Comparison of ENCODE assay signal across 8 cellular contexts in genomic region chr12:45215419-45216296, GRCh38. TPM values are rescaled to one million over a fixed set of nuclear protein-coding genes. Genes with fewer than 3 reads are reported as not detected.
DNase-seq lines count a peak whose midpoint lies in the region; ATAC-seq, FAIRE-seq and TF ChIP-seq lines count a peak whose summit lies in the region.

Gene ANO6, plus strand, starts transcription at chr12:45216095. Its CDS starts 227 bp downstream, at chr12:45216322.

- H3K9me3 ChIP-seq in NT2/D1 (ENCODE audit: insufficient read depth, low read length) (no peaks in the 10 kb centered on the region), H1 (ENCODE audit: insufficient read depth in 2 of 2, low read depth in 1 of 2, low read length in 1 of 2) (no peaks in the 10 kb centered on the region)

- peaks cover 22% of the 10 kb centered on the region for H3K36me3 Mint-ChIP-seq in Calu3 (ENCODE audit: insufficient read depth, unreplicated experiment)

- H4K8ac ChIP-seq in H1 (ENCODE audit: extremely low read depth, insufficient read depth, low read length), result peak within 1 kb of the TSS; percentile 88

- H2BK15ac ChIP-seq in H1 (ENCODE audit: low read length), result no peak within 1 kb of the TSS; the same call in 1 of the 2 replicates

- H3K27me3 Mint-ChIP-seq in Calu3 (ENCODE audit: unreplicated experiment), result no peaks in the 10 kb centered on the region

- POLR2A ChIA-PET in H1 (lab: Charles Lee; ENCODE audit: partially characterized antibody), result interaction anchor here (0.9 to 7.5 kb wide), 10 partner anchors 9 to 50 kb away, joined by 3 to 75 read pairs (median 6); no protein-coding TSS in a partner anchor

- H2BK20ac ChIP-seq in H1 (ENCODE audit: low read length), result no peak within 1 kb of the TSS

- TF ChIP-seq POLR2A in H1 (IDR thresholded peaks at IDR 0.05; ENCODE audit: control extremely low read depth in 1 of 2, low read depth in 2 of 2, low read length in 2 of 2), result peak; percentile 74 to 80

- H3K14ac ChIP-seq in H1 (ENCODE audit: insufficient read length), result peak within 1 kb of the TSS; percentile 99

- H3K36me3 ChIP-seq in NT2/D1 (ENCODE audit: insufficient read depth, insufficient read length, low read length) (peaks cover 10% of the 10 kb centered on the region), H1 (ENCODE audit: control insufficient read depth in 2 of 4, insufficient read depth in 4 of 4, low read length in 3 of 4) (no peaks in the 10 kb centered on the region)

- peaks cover 4% of the 10 kb centered on the region for H3K23me2 ChIP-seq in H1 (ENCODE audit: low read depth, low read length)

- peaks cover 3 to 42% of the 10 kb centered on the region in 2 experiments; a peak in 3 of 4 replicates for H3K79me2 ChIP-seq in H1 (ENCODE audit: control insufficient read depth in 1 of 2, insufficient read depth in 2 of 2, low read length in 2 of 2)

- no peak for TF ChIP-seq EP300 in H1 (IDR thresholded peaks at IDR 0.05; ENCODE audit: borderline replicate concordance in 1 of 2, low read depth in 2 of 2, low read length in 2 of 2)

- H3K56ac ChIP-seq in H1 (replicated peaks; ENCODE audit: insufficient read length, low read depth, low read length), result peak within 1 kb of the TSS; percentile 88

- H2AK5ac ChIP-seq in H1 (ENCODE audit: low read depth, low read length), result peak within 1 kb of the TSS; percentile 17; the same call in 1 of the 2 replicates

- H3K23ac ChIP-seq in H1 (ENCODE audit: insufficient read length), result no peak within 1 kb of the TSS

- H3K4me3 ChIP-seq in NT2/D1 (ENCODE audit: insufficient read length, low read depth) (peak within 1 kb of the TSS; percentile 89), H1 (ENCODE audit: extremely low read depth in 1 of 4, insufficient read depth in 2 of 4, low read depth in 3 of 4, low read length in 4 of 4) (peak within 1 kb of the TSS; percentile 70 to 98 (median 84))

- intact Hi-C loops in Calu3 (cut with micrococcal nuclease; ENCODE audit: unreplicated experiment), result loop anchor here (1.0 to 5.0 kb wide), 3 partner anchors 43 to 173 kb away; no protein-coding TSS in a partner anchor

- H2BK5ac ChIP-seq in H1 (ENCODE audit: low read depth, low read length), result peak within 1 kb of the TSS; percentile 94

- peaks cover under 1% of the 10 kb centered on the region for H3K4me1 Mint-ChIP-seq in Calu3 (ENCODE audit: low read depth, unreplicated experiment)

- TF ChIP-seq RAD21 in H1 (IDR thresholded peaks at IDR 0.05 in 1 of 2, conservative IDR thresholded peaks at IDR 0.05 in 1 of 2; ENCODE audit: low read depth in 2 of 2, low read length in 2 of 2), result 0 out of 4 replicates have a peak, but pooled peaks of 1 of the 2 experiments have one; percentile 7

- H3K27me3 ChIP-seq in NT2/D1 (ENCODE audit: insufficient read depth, insufficient read length) (no peaks in the 10 kb centered on the region), H1 (replicated peaks in 1 of 4; ENCODE audit: control insufficient read depth in 3 of 4, extremely low read depth in 1 of 4, insufficient read depth in 3 of 4, low read length in 3 of 4) (no peaks in the 10 kb centered on the region)

- peak within 1 kb of the TSS; percentile 86 for H3K27ac ChIP-seq in H1 (ENCODE audit: low read depth, low read length)

- TF ChIP-seq CTCF in Calu3 (IDR thresholded peaks at IDR 0.05; ENCODE audit: unreplicated experiment) (no peak), H1 (IDR thresholded peaks at IDR 0.05; ENCODE audit: control extremely low read depth in 1 of 3, insufficient read depth in 1 of 3, low read depth in 1 of 3, low read length in 3 of 3) (peak in 1 of 3 experiments; percentile 4; a peak in 1 of 4 replicates)

- FAIRE-seq in H1 (lab: Jason Lieb, UNC), result no peak

- no peak within 1 kb of the TSS for H3K4ac ChIP-seq in H1 (replicated peaks; ENCODE audit: insufficient read length, low read depth, low read length)

- ATAC-seq in GM21367 (IDR thresholded peaks at IDR 0.05; ENCODE audit: unreplicated experiment), result peak; percentile 54

- H3K9ac ChIP-seq in NT2/D1 (ENCODE audit: insufficient read length, low read depth), result peak within 1 kb of the TSS; percentile 92
- peak within 1 kb of the TSS; percentile 67 to 95 (median 82) for H3K9ac ChIP-seq in H1 (replicated peaks in 1 of 4; ENCODE audit: extremely low read depth in 1 of 4, low read depth in 3 of 4, low read length in 3 of 4)

- peak within 1 kb of the TSS; percentile 80 for H3K18ac ChIP-seq in H1 (ENCODE audit: extremely low read depth, low read length)

- peak; percentile 73 for DNase-seq in Calu3
- DNase-seq in HT1080 (ENCODE audit: low read depth), result peak; percentile 89
- peak; percentile 82 for DNase-seq in NT2/D1 (ENCODE audit: low read depth, low spot score)
- DNase-seq in activated CD8-positive, alpha-beta memory T cell treated with anti-CD3 and anti-CD28 coated beads for 48 hours (ENCODE audit: low read depth in 2 of 3, low spot score in 2 of 3), result peak; percentile 52 to 72 (median 61)
- peak in 1 of 2 experiments; percentile 89 for DNase-seq in H1 (ENCODE audit: low read depth in 1 of 2, low spot score in 2 of 2)
- DNase-seq in mesenteric fat pad (ENCODE audit: low spot score), result peak; percentile 97
- peak; percentile 54 to 59 for DNase-seq in stimulated activated CD8-positive, alpha-beta memory T cell treated with anti-CD3 and anti-CD28 coated beads, Interleukin-15, amount 100 ng/mL, for 4 hours (ENCODE audit: low read depth in 2 of 2)

- H3K4me2 ChIP-seq in H1 (ENCODE audit: insufficient read depth in 1 of 2, low read depth in 2 of 2, low read length in 2 of 2), result peak within 1 kb of the TSS; percentile 94 to 98

- BruUV-seq in Calu3 (replicated peaks; lab: Mats Ljungman, UMichigan), result no TSS peak

- CTCF ChIA-PET in Calu3 (lab: Charles Lee), result interaction anchor here (0.6 to 2.2 kb wide), 4 partner anchors 23 to 1401 kb away, joined by 4 to 8 read pairs (median 4); no protein-coding TSS in a partner anchor
- CTCF ChIA-PET in H1 (lab: Charles Lee; ENCODE audit: partially characterized antibody), result interaction anchor here (0.8 to 2.3 kb wide), 14 partner anchors 12 to 270 kb away, joined by 3 to 8 read pairs (median 3); no protein-coding TSS in a partner anchor

- peak within 1 kb of the TSS; percentile 86 for H3K4me3 Mint-ChIP-seq in Calu3 (ENCODE audit: low read depth, unreplicated experiment)

- peak within 1 kb of the TSS; percentile 73 for H3K27ac Mint-ChIP-seq in Calu3 (ENCODE audit: unreplicated experiment)

- peak within 1 kb of the TSS; percentile 93 for H4K5ac ChIP-seq in H1 (ENCODE audit: insufficient read length, low read depth, low read length)

- WGBS in H1 (ENCODE audit: extremely low coverage in 1 of 2, insufficient coverage in 1 of 2, insufficient read length in 1 of 2, insufficient replicate concordance in 2 of 2, low coverage in 1 of 2, low lambda C conversion rate in 2 of 2, missing lambda C conversion rate in 1 of 2), 2 experiments, result 1% methylated on average over 70 of the region's 70 CpGs; no CpG with 5 or more reads in 1 of the 2 experiments

- no peaks in the 10 kb centered on the region for H3K79me1 ChIP-seq in H1 (ENCODE audit: low read depth, low read length)

- H3K4me1 ChIP-seq in NT2/D1 (ENCODE audit: insufficient read depth, insufficient read length), result no peaks in the 10 kb centered on the region
- peaks cover 0 to 15% (median 9%) of the 10 kb centered on the region in 4 experiments; a peak in 4 of 7 replicates for H3K4me1 ChIP-seq in H1 (replicated peaks in 1 of 4; ENCODE audit: control insufficient read depth in 3 of 4, insufficient read depth in 4 of 4, low read length in 3 of 4)

- peak within 1 kb of the TSS; percentile 84; the same call in 1 of the 2 replicates for H2BK12ac ChIP-seq in H1 (ENCODE audit: low read depth, low read length)

- peak within 1 kb of the TSS; percentile 86 for H2BK120ac ChIP-seq in H1 (replicated peaks; ENCODE audit: low read depth, low read length)

- peak within 1 kb of the TSS; percentile 98 for H2AFZ ChIP-seq in H1 (ENCODE audit: low read length)

- peak within 1 kb of the TSS; percentile 58 for H4K91ac ChIP-seq in H1 (replicated peaks; ENCODE audit: insufficient read length, low read length)

- no peaks in the 10 kb centered on the region for H4K20me1 ChIP-seq in H1 (replicated peaks in 1 of 2; ENCODE audit: control insufficient read depth in 1 of 2, insufficient read depth in 2 of 2, low read length in 2 of 2)

- H3K9me3 Mint-ChIP-seq in Calu3 (ENCODE audit: low read depth, unreplicated experiment), result no peaks in the 10 kb centered on the region

TF ChIP-seq in H1, 55 proteins besides CTCF, POLR2A, EP300 and RAD21 (continues in another document):
- TF ChIP-seq CREB1 (IDR thresholded peaks at IDR 0.05) (no peak), POLR2AphosphoS5 (IDR thresholded peaks at IDR 0.05; ENCODE audit: low read depth, low read length) (peak; percentile 76; the same call in 1 of the 2 replicates), TBP (IDR thresholded peaks at IDR 0.05; ENCODE audit: low read depth, low read length) (peak; percentile 75), SP1 (IDR thresholded peaks at IDR 0.05; ENCODE audit: low read depth, low read length) (no peak), SP4 (IDR thresholded peaks at IDR 0.05; ENCODE audit: low read length) (no peak), JUN (IDR thresholded peaks at IDR 0.05; ENCODE audit: low read depth, low read length) (no peak), TCF12 (IDR thresholded peaks at IDR 0.05; ENCODE audit: low read depth, low read length) (no peak), NANOG (IDR thresholded peaks at IDR 0.05; ENCODE audit: insufficient read depth, low read depth, low read length, poor library complexity, severe bottlenecking) (no peak), POU5F1 (IDR thresholded peaks at IDR 0.05; ENCODE audit: low read depth, low read length) (no peak), MAFK (IDR thresholded peaks at IDR 0.05; ENCODE audit: low read depth, low read length) (no peak), TAF7 (optimal IDR thresholded peaks at IDR 0.05; ENCODE audit: borderline replicate concordance, low read depth, low read length) (peak; percentile 40), SUZ12 (IDR thresholded peaks at IDR 0.05; ENCODE audit: low read length) (0 out of 2 replicates have a peak, but pooled peaks have one; percentile 23), CBX5 (IDR thresholded peaks at IDR 0.05; ENCODE audit: low read depth, low read length) (no peak)

RNA-seq across cellular contexts. Expression of gene ANO6, which starts in this region (rescaled TPM):
- total RNA-seq in Calu3 (2022) (28.8 and 34.2 TPM in 2 replicates), mesenteric fat pad (152 TPM)
- 32.6 and 38.6 TPM in 2 replicates for total RNA-seq in HT1080 (2014; rRNA removed; shearing (Covaris generic))
- 32.2 and 45.7 TPM in 2 replicates for polyA plus RNA-seq in HT1080 (2015; cell fraction: cytosol; rRNA removed)
- 46.1 and 46.5 TPM in 2 replicates for polyA plus RNA-seq in HT1080 (2015; cell fraction: nucleus; rRNA removed)
- 37.6 and 39.7 TPM in 2 replicates for total RNA-seq in H1 (2021; fragmentation: NEBNext Ultra II Directional; extraction: Animal tissue kit (Norgen Biotek cat#: 25700))
- 11.9 and 15.1 TPM in 2 replicates for polyA plus RNA-seq in H1 (2011; rRNA removed)
- 18.0 TPM for polyA plus RNA-seq in H1 (2011; cell fraction: cytosol; rRNA removed)
- 12.8 TPM for polyA plus RNA-seq in H1 (2011; cell fraction: nucleus; rRNA removed)
- 15.8 to 30.8 TPM (median 22.2 TPM) in 4 replicates for polyA plus RNA-seq in H1 (2012, experiment 1 of 2)
- polyA plus RNA-seq in H1 (2012, experiment 2 of 2), result 1.5 TPM
- 50.1 TPM for polyA plus RNA-seq in H1 (2013, experiment 1 of 2)
- polyA plus RNA-seq in H1 (2013, experiment 2 of 2), result 55.0 TPM
- 40.5 and 51.2 TPM in 2 replicates for polyA minus RNA-seq in H1 (2011; rRNA and poly(A)+ RNA removed)
- polyA minus RNA-seq in H1 (2011; cell fraction: cytosol; rRNA and poly(A)+ RNA removed), result 23.3 TPM
- 48.0 TPM for polyA minus RNA-seq in H1 (2011; cell fraction: nucleus; rRNA and poly(A)+ RNA removed)
